In the genomic region with DNA sequence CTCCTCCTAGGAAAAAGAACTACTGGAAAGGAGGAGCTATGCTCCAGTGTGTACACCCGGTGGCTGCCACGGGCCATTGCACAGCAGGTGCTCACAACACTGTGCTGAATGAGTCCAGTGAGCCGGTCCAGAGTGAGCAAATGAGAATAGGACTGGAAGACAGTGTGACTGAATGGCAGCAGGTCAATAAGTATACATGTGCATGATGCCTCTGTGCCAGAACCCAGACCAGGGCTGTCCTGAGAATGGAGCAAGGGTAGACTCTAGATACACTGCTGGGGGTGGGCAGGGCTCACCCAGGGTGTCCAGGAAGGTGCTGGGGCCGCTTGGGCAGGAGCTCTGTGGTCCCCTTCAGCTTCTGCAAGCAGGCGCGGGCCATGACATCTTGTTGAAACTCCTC, we compare ENCODE assay signal across 16 cellular contexts.
DNase-seq lines count a peak whose midpoint lies in the region; ATAC-seq and TF ChIP-seq lines count a peak whose summit lies in the region.
"Had no signal": no experiment of that assay in that cellular context is flagged by ENCODE, and none has a peak within 500 bp of the region (broad histone marks: within the 10 kb centered on the region; RNA-seq: fewer than 3 reads in every experiment).

No MANE protein-coding gene starts in this region.

- H3K27ac ChIP-seq in BLaER1 (no peak overlapping the region), brain microvascular endothelial cell (no peak overlapping the region)
- H3K27ac ChIP-seq: epithelial cell of prostate, gastroesophageal sphincter, PC-9 had no signal

- ATAC-seq in HG03378 (IDR thresholded peaks at IDR 0.05; ENCODE audit: unreplicated experiment) (no peak), HG03280 (IDR thresholded peaks at IDR 0.05; ENCODE audit: unreplicated experiment) (no peak)
- ATAC-seq: gastroesophageal sphincter had no signal

- H3K36me3 ChIP-seq in BLaER1: peaks cover 99% of the 10 kb centered on the region
- H3K36me3 ChIP-seq in brain microvascular endothelial cell (replicated peaks): peaks cover 96% of the 10 kb centered on the region

- H3K4me1 ChIP-seq in BLaER1: peaks cover 61% of the 10 kb centered on the region

- in situ Hi-C loops in brain microvascular endothelial cell (cut with HindIII; ENCODE audit: low pct_ligation_motif_present, low sequenced_read_pairs): no loop called here

- H3K4me3 ChIP-seq in BLaER1 (no peak overlapping the region), brain microvascular endothelial cell (ENCODE audit: low read depth, low read length) (no peak overlapping the region)
- H3K4me3 ChIP-seq: gastroesophageal sphincter, PC-9 had no signal

- H3K4me2 ChIP-seq in BLaER1: peak overlapping the region; percentile 14; the same call in 1 of the 2 replicates
- H3K4me2 ChIP-seq: PC-9 had no signal

- peak; percentile 4 for TF ChIP-seq CTCF in brain microvascular endothelial cell (IDR thresholded peaks at IDR 0.05; ENCODE audit: low read depth, low read length, missing control alignments)

- H3K27me3 ChIP-seq in BLaER1: no peaks in the 10 kb centered on the region
- no peaks in the 10 kb centered on the region for H3K27me3 ChIP-seq in brain microvascular endothelial cell (replicated peaks)
- H3K27me3 ChIP-seq: gastroesophageal sphincter had no signal

- H3K9ac ChIP-seq in BLaER1: no peak overlapping the region

- DNase-seq in NCI-H2171 treated with DMSO at 0.1 percent for 48 hours (lab: John Stamatoyannopoulos, UW): peak; percentile 49
- DNase-seq in NCI-H2171 (lab: John Stamatoyannopoulos, UW): no peak
- peak; percentile 54 for DNase-seq in HuH-7.5 (ENCODE audit: low spot score)
- no peak for DNase-seq in brain microvascular endothelial cell
- DNase-seq in stimulated activated CD8-positive, alpha-beta memory T cell treated with anti-CD3 and anti-CD28 coated beads, Interleukin-4, amount 100 ng/mL, for 48 hours: no peak
- DNase-seq: activated CD4-positive, CD25-positive, alpha-beta regulatory T cell treated with anti-CD3 and anti-CD28 coated beads, Interleukin-2, amount 50 U/mL, for 72 hours; activated CD8-positive, alpha-beta memory T cell treated with anti-CD3 and anti-CD28 coated beads, Interleukin-2, amount 50 U/mL, for 4 hours; activated naive CD4-positive, alpha-beta T cell treated with anti-CD3 and anti-CD28 coated beads, Interleukin-2, amount 50 U/mL, for 16 hours; HCEC 1CT; left colon; PC-9 had no signal

- H4K20me1 ChIP-seq in BLaER1: peaks cover 95% of the 10 kb centered on the region

- H3K9me3 ChIP-seq in BLaER1: no peaks in the 10 kb centered on the region
- H3K9me3 ChIP-seq: gastroesophageal sphincter had no signal

Comparison
In these comparisons a context has a peak if more than half of its experiments do, and no peak if none do; other contexts are left out.
1. DNase-seq: peak in NCI-H2171 treated with DMSO at 0.1 percent for 48 hours (single experiment) and HuH-7.5 (single experiment); none in NCI-H2171 (single experiment), brain microvascular endothelial cell (single experiment) and stimulated activated CD8-positive, alpha-beta memory T cell treated with anti-CD3 and anti-CD28 coated beads, Interleukin-4, amount 100 ng/mL, for 48 hours (single experiment).